Comparison of ENCODE assay signal across 1 cellular context in the genomic region with DNA sequence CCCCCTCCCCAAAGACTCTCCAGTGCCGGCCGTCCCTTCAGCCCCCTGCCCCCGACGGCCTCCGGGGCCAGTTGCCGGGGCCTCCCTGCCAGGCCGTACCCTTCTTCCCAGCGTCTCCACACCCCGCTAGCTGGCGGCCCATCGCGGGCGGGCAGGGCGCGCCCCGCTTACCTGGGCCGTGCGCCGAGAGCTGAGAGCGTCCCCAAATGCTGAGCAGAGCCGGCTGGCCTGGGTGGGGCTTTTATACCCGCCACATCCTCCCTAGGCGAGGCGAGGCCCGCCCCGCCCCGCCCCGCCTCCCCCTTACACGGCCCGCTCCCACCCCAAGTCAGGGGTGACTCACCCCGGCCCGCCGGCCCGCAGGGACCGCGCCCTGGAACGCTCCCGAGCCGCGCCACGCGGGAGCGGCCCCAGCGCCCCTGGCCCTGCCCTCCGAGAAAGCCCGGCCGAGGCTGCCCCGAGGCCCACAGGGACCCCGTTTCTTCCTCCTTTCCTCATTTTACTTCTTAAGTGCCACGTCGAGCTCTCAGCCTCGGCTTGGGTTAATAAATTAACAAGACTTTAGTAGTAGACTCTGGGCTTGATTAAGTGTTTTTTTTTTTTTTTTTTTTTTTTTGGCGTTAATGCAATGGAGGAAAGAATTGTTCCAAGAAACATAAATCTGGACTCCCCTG.
TF ChIP-seq lines count a peak whose summit lies in the region.

Gene ANXA2, minus strand, starts transcription at position 215 of the 674 bp plus-strand sequence. CDS start 11,911 bp downstream, outside the sequence.

TF ChIP-seq in PFSK-1, 5 proteins besides CTCF, POLR2A, EP300 and RAD21 (continued from another document):
- TF ChIP-seq, protein P1, sequence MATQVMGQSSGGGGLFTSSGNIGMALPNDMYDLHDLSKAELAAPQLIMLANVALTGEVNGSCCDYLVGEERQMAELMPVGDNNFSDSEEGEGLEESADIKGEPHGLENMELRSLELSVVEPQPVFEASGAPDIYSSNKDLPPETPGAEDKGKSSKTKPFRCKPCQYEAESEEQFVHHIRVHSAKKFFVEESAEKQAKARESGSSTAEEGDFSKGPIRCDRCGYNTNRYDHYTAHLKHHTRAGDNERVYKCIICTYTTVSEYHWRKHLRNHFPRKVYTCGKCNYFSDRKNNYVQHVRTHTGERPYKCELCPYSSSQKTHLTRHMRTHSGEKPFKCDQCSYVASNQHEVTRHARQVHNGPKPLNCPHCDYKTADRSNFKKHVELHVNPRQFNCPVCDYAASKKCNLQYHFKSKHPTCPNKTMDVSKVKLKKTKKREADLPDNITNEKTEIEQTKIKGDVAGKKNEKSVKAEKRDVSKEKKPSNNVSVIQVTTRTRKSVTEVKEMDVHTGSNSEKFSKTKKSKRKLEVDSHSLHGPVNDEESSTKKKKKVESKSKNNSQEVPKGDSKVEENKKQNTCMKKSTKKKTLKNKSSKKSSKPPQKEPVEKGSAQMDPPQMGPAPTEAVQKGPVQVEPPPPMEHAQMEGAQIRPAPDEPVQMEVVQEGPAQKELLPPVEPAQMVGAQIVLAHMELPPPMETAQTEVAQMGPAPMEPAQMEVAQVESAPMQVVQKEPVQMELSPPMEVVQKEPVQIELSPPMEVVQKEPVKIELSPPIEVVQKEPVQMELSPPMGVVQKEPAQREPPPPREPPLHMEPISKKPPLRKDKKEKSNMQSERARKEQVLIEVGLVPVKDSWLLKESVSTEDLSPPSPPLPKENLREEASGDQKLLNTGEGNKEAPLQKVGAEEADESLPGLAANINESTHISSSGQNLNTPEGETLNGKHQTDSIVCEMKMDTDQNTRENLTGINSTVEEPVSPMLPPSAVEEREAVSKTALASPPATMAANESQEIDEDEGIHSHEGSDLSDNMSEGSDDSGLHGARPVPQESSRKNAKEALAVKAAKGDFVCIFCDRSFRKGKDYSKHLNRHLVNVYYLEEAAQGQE (IDR thresholded peaks at IDR 0.05; ENCODE audit: insufficient read depth in 1 of 2, low read depth in 2 of 2, low read length in 2 of 2), result peak in 1 of 2 experiments; percentile 5; a peak in 1 of 4 replicates
- TF ChIP-seq FOXP2 (optimal IDR thresholded peaks at IDR 0.05; ENCODE audit: borderline replicate concordance, extremely low read depth, extremely low read length, insufficient read depth), result peak; percentile 44
